In the genomic region with DNA sequence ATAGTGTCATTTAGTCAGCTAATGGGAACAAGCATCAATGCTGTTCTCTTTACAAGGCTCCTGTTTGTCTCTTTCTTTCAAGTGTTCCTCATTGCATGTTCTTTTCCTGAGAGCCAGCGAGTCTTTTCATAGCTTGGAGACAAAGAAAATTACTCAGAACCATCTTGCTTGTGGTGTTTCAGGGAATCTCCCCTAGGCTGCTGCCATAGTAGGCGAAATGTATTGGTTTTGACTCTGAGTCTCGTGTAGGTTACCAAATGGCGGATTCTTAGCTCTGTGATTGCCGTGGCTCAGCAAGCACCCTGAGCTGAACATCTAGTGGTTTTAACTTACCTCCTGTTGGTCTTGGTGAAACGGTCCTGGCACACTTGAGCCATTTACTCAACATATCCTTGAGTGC, we compare ENCODE assay signal across 13 cellular contexts.
A peak's percentile ranks its signal among the peaks of the same experiment; 100 is the strongest.
DNase-seq lines count a peak whose midpoint lies in the region; ATAC-seq, FAIRE-seq and TF ChIP-seq lines count a peak whose summit lies in the region.
"Had no signal": no experiment of that assay in that cellular context is flagged by ENCODE, and none has a peak within 500 bp of the region (broad histone marks: within the 10 kb centered on the region; RNA-seq: fewer than 3 reads in every experiment).

No MANE protein-coding gene starts in this region.

- H3K4me3 ChIP-seq in GM12864 (ENCODE audit: low read depth, low read length) (peak overlapping the region; percentile 18; the same call in 1 of the 2 replicates), tibial nerve (no peak overlapping the region)
- H3K4me3 ChIP-seq: BLaER1 treated with 17β-estradiol and CSF1 and Interleukin-3, amounts not matched to agents 10 nM and 100 nM; testis had no signal

- peaks cover 0 to 19% (median 0%) of the 10 kb centered on the region in 3 donors for H3K36me3 ChIP-seq in tibial nerve

- 94 to 96% methylated on average over 6 of the region's 6 CpGs for WGBS in tibial nerve, 2 donors

- H3K27ac ChIP-seq in tibial nerve: no peak overlapping the region
- H3K27ac ChIP-seq: BLaER1 treated with 17β-estradiol and CSF1 and Interleukin-3, amounts not matched to agents 10 nM and 100 nM; testis had no signal

- DNase-seq in GM12864 (ENCODE audit: low read depth): peak; percentile 45
- DNase-seq in GM19239 (ENCODE audit: insufficient read length, low spot score): no peak
- peak; percentile 5 for DNase-seq in NAMALWA (ENCODE audit: low spot score)
- no peak for DNase-seq in NCI-H510A treated with DMSO at 0.1 percent for 48 hours (lab: John Stamatoyannopoulos, UW)
- DNase-seq in stimulated activated CD4-positive, alpha-beta T cell treated with anti-CD3 and anti-CD28 coated beads, Interleukin-12 subunit alpha, Interleukin-12 subunit beta, amount 100 ng/mL, for 4 hours: no peak
- no peak for DNase-seq in NCI-H226
- no peak for DNase-seq in tibial nerve (ENCODE audit: low spot score in 2 of 2)
- DNase-seq: dermis blood vessel endothelial cell, hippocampal formation, NCI-H446, testis had no signal

- no peaks in the 10 kb centered on the region for H3K27me3 ChIP-seq in tibial nerve
- H3K27me3 ChIP-seq: BLaER1 treated with 17β-estradiol and CSF1 and Interleukin-3, amounts not matched to agents 10 nM and 100 nM; testis had no signal

- peaks cover 0 to 13% (median 2%) of the 10 kb centered on the region in 4 donors for H3K4me1 ChIP-seq in tibial nerve
- H3K4me1 ChIP-seq: testis had no signal

- no peak for TF ChIP-seq POLR2A in tibial nerve (IDR thresholded peaks at IDR 0.05)

- ATAC-seq in HG02840 (IDR thresholded peaks at IDR 0.05; ENCODE audit: low FRiP score, unreplicated experiment): peak; percentile 37

- H3K9me3 ChIP-seq in tibial nerve: no peaks in the 10 kb centered on the region
- H3K9me3 ChIP-seq: BLaER1 treated with 17β-estradiol and CSF1 and Interleukin-3, amounts not matched to agents 10 nM and 100 nM; testis had no signal

- no peak for TF ChIP-seq EP300 in tibial nerve (IDR thresholded peaks at IDR 0.05)

- peak; percentile 94 for FAIRE-seq in GM19239 (lab: Jason Lieb, UNC)

- TF ChIP-seq CTCF in GM12864 (IDR thresholded peaks at IDR 0.05; ENCODE audit: low read depth, low read length, missing control alignments): no peak
- no peak for TF ChIP-seq CTCF in tibial nerve (IDR thresholded peaks at IDR 0.05)

Comparison
In these comparisons a context has a peak if more than half of its experiments do, and no peak if none do; other contexts are left out.
1. DNase-seq: peak in GM12864 (single experiment) and NAMALWA (single experiment); none in GM19239 (single experiment), NCI-H510A treated with DMSO at 0.1 percent for 48 hours (single experiment), stimulated activated CD4-positive, alpha-beta T cell treated with anti-CD3 and anti-CD28 coated beads, Interleukin-12 subunit alpha, Interleukin-12 subunit beta, amount 100 ng/mL, for 4 hours (single experiment), NCI-H226 (single experiment) and tibial nerve (0 of 2).